ENCODE assay signal across 8 cellular contexts in the genomic region with DNA sequence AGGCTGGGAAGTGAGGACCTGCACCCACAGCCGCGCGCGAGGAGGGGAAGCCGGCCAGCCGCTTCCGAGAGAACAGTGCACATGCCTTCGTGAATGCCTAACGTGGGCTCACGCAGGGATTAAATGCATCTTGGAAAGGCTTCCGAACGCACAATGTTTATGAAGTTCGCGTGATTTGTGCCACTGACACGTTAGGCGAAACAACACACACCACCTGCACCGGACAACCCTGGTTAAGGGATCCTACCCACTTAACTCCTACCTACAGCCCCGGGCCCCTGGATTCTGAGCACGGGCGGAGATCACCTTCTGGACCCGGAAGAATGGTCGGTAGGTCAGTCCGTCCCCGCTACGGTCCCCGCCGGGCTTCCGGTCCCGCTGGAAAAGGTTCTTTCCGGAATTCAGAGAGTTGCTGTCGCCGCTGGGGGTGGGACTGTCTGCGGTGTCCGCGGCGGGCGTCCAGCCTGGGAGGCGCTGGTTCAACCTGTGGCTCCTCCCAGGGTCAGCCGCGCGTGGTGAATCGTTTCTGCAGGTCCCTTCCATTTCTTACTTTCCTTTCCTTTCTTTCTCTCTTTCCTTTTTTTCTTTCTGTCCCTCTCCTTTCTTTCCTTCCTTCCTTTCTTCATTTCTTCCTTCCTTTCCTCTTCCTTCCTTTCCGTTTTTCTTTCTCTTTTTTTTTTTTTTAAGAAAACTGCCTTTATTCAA. TPM values are rescaled to one million over a fixed set of nuclear protein-coding genes. Genes with fewer than 3 reads are reported as not detected.
A peak's percentile ranks its signal among the peaks of the same experiment; 100 is the strongest.
DNase-seq lines count a peak whose midpoint lies in the region; ATAC-seq, FAIRE-seq and TF ChIP-seq lines count a peak whose summit lies in the region.

A gene with protein sequence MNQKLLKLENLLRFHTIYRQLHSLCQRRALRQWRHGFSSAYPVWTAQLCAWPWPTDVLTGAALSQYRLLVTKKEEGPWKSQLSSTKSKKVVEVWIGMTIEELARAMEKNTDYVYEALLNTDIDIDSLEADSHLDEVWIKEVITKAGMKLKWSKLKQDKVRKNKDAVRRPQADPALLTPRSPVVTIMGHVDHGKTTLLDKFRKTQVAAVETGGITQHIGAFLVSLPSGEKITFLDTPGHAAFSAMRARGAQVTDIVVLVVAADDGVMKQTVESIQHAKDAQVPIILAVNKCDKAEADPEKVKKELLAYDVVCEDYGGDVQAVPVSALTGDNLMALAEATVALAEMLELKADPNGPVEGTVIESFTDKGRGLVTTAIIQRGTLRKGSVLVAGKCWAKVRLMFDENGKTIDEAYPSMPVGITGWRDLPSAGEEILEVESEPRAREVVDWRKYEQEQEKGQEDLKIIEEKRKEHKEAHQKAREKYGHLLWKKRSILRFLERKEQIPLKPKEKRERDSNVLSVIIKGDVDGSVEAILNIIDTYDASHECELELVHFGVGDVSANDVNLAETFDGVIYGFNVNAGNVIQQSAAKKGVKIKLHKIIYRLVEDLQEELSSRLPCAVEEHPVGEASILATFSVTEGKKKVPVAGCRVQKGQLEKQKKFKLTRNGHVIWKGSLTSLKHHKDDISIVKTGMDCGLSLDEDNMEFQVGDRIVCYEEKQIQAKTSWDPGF (minus strand): TSS at position 325 of the 705 bp plus-strand sequence. CDS start 5,373 bp downstream, outside the sequence.

- H3K36me3 ChIP-seq in adrenal gland (replicated peaks in 1 of 2) (peaks cover 0 to 22% of the 10 kb centered on the region in 2 donors), heart right ventricle (peaks cover 0 to 36% (median 4%) of the 10 kb centered on the region in 9 donors), upper lobe of right lung (peaks cover 13% of the 10 kb centered on the region)

- no peaks in the 10 kb centered on the region for H3K27me3 ChIP-seq in adrenal gland
- no peaks in the 10 kb centered on the region for H3K27me3 ChIP-seq in heart right ventricle
- H3K27me3 ChIP-seq in upper lobe of right lung: no peaks in the 10 kb centered on the region

- ATAC-seq in HG02852 (IDR thresholded peaks at IDR 0.05; ENCODE audit: unreplicated experiment): peak; percentile 98
- ATAC-seq in heart right ventricle: peak; percentile 99 to 100 (median 99)
- peak; percentile 100 for ATAC-seq in upper lobe of right lung

- WGBS in adrenal gland, 4 donors: 0 to 1% (median 0%) methylated on average over 25 to 43 of the region's 43 CpGs
- WGBS in heart right ventricle, 2 donors: 0 to 1% methylated on average over 43 of the region's 43 CpGs

- DNase-seq in GM12892 (ENCODE audit: insufficient read length) (peak; percentile 74), NCI-H146 (lab: John Stamatoyannopoulos, UW) (peak; percentile 89), T-helper 1 cell (peak; percentile 72 to 89 (median 82)), adrenal gland (peak; percentile 96 to 98 (median 97)), heart right ventricle (peak; percentile 95 to 96), posterior vena cava (ENCODE audit: low spot score) (peak; percentile 99), upper lobe of right lung (peak; percentile 98)

- peak in 4 of 6 experiments; percentile 8 to 40 (median 29) for TF ChIP-seq CTCF in adrenal gland (IDR thresholded peaks at IDR 0.05)
- peak in 4 of 9 donors; percentile 24 to 36 (median 30) for TF ChIP-seq CTCF in heart right ventricle (IDR thresholded peaks at IDR 0.05)
- no peak for TF ChIP-seq CTCF in upper lobe of right lung (IDR thresholded peaks at IDR 0.05)

- H3K9me3 ChIP-seq in adrenal gland (replicated peaks in 1 of 3) (no peaks in the 10 kb centered on the region), heart right ventricle (no peaks in the 10 kb centered on the region), upper lobe of right lung (no peaks in the 10 kb centered on the region)

- peak; percentile 87 for FAIRE-seq in GM12892 (lab: Jason Lieb, UNC)

- H3K4me1 ChIP-seq in adrenal gland (replicated peaks in 1 of 2): peaks cover 7 to 17% of the 10 kb centered on the region in 2 donors
- peaks cover 3 to 18% (median 15%) of the 10 kb centered on the region in 9 donors for H3K4me1 ChIP-seq in heart right ventricle
- H3K4me1 ChIP-seq in upper lobe of right lung: peaks cover 7% of the 10 kb centered on the region

- peak; percentile 97 for TF ChIP-seq POLR2A in GM12892 (IDR thresholded peaks at IDR 0.05; ENCODE audit: low read depth, low read length)
- peak in 1 of 2 donors; percentile 60 for TF ChIP-seq POLR2A in adrenal gland (IDR thresholded peaks at IDR 0.05)

- peak within 1 kb of the TSS; percentile 7 to 82 (median 70) for H3K4me3 ChIP-seq in adrenal gland
- H3K4me3 ChIP-seq in heart right ventricle: peak within 1 kb of the TSS; percentile 53 to 94 (median 70)
- peak within 1 kb of the TSS; percentile 86 for H3K4me3 ChIP-seq in upper lobe of right lung

- intact Hi-C loops in adrenal gland (cut with DNase I) (loop anchor here in 1 of 2 donors (10.0 kb wide), 1 partner anchor 156 kb away; no protein-coding TSS in a partner anchor), heart right ventricle (cut with DNase I) (loop anchor here in 3 of 10 donors (2.0 to 5.0 kb wide), 3 partner anchors 37 to 153 kb away; partner anchors contain the start of genes CLHC1 (in 2 of the 3), RPS27A (in 2 of the 3) and CCDC88A (in 1 of the 3)), posterior vena cava (cut with DNase I) (loop anchor here in 1 of 2 donors (10.0 kb wide), 1 partner anchor 156 kb away; no protein-coding TSS in a partner anchor), upper lobe of right lung (cut with DNase I) (no loop called here)

- peak within 1 kb of the TSS in 4 of 5 donors; percentile 60 to 94 (median 88) for H3K27ac ChIP-seq in adrenal gland
- H3K27ac ChIP-seq in heart right ventricle: peak within 1 kb of the TSS; percentile 75 to 93 (median 88)
- H3K27ac ChIP-seq in upper lobe of right lung: peak within 1 kb of the TSS; percentile 90

RNA-seq across cellular contexts. Expression of the gene that starts here (rescaled TPM):
- polyA plus RNA-seq in GM12892 (2012; ENCODE audit: missing spikeins): 40.4 TPM
- total RNA-seq in adrenal gland (10 to 100 TPM; 18.2 to 45.8 (median 28.0) TPM), heart right ventricle (10 to 100 TPM; 39.7 to 59.3 (median 50.0) TPM), posterior vena cava (10 to 100 TPM; 18.6 to 19.9 TPM), upper lobe of right lung (19.6 TPM)
- polyA plus RNA-seq in adrenal gland (10 to 100 TPM; 21.0 to 46.3 (median 34.7) TPM), heart right ventricle (10 to 100 TPM; 26.2 to 26.9 TPM)

Comparison
In these comparisons a context has a peak if more than half of its experiments do, and no peak if none do; other contexts are left out.
1. Peak in every context shown above with its lines: DNase-seq, ATAC-seq, H3K4me3 ChIP-seq and H3K27ac ChIP-seq.